In genomic region chr7:53315986-53316385, GRCh38 we compare ENCODE assay signal across 17 cellular contexts.
DNase-seq lines count a peak whose midpoint lies in the region; ATAC-seq and TF ChIP-seq lines count a peak whose summit lies in the region.
"Had no signal": no experiment of that assay in that cellular context is flagged by ENCODE, and none has a peak within 500 bp of the region (broad histone marks: within the 10 kb centered on the region; RNA-seq: fewer than 3 reads in every experiment).

No MANE protein-coding gene starts in this region.

- H3K4me3 ChIP-seq in ascending aorta (no peak overlapping the region), sigmoid colon (no peak overlapping the region)

- H3K27me3 ChIP-seq in ascending aorta (no peaks in the 10 kb centered on the region), sigmoid colon (no peaks in the 10 kb centered on the region)
- H3K27me3 ChIP-seq: foreskin keratinocyte had no signal

- intact Hi-C loops in ascending aorta (cut with DNase I): no loop called here
- intact Hi-C loops in sigmoid colon (cut with DNase I): no loop called here

- no peak for TF ChIP-seq POLR2A in sigmoid colon (IDR thresholded peaks at IDR 0.05)

- no peak for ATAC-seq in HG03460 (IDR thresholded peaks at IDR 0.05; ENCODE audit: unreplicated experiment)
- ATAC-seq in HG03135 (IDR thresholded peaks at IDR 0.05; ENCODE audit: unreplicated experiment): no peak
- ATAC-seq: activated CD8-positive, alpha-beta T cell treated with anti-CD3 and anti-CD28 coated beads, Interleukin-2, amount 10 ng/mL, durations not matched to agents 7 days and 5 days; foreskin keratinocyte; natural killer cell; stimulated activated naive CD8-positive, alpha-beta T cell treated with anti-CD3 and anti-CD28 coated beads, Interleukin-15, Interleukin-2, amounts not matched to agents 100 U/mL and 50 U/mL, for 24 hours had no signal

- TF ChIP-seq CTCF in ascending aorta (IDR thresholded peaks at IDR 0.05) (no peak), sigmoid colon (IDR thresholded peaks at IDR 0.05) (no peak)

- DNase-seq in NCI-H226: peak; percentile 49
- DNase-seq in ascending aorta (ENCODE audit: low spot score in 2 of 2): no peak
- DNase-seq in hippocampal formation (lab: John Stamatoyannopoulos, UW): peak; percentile 13 to 38
- peak; percentile 70 for DNase-seq in sigmoid colon
- no peak for DNase-seq in DMS153 treated with DMSO at 0.1 percent for 48 hours (lab: John Stamatoyannopoulos, UW; ENCODE audit: unreplicated experiment)
- DNase-seq: activated CD8-positive, alpha-beta T cell treated with anti-CD3 and anti-CD28 coated beads, Interleukin-2, amount 10 ng/mL, durations not matched to agents 7 days and 5 days; effector CD8-positive, alpha-beta T cell; foreskin keratinocyte; GDM1; GOT3; IMR-90; natural killer cell; NCI-H1436 treated with DMSO at 0.1 percent for 48 hours; NCI-H510A; stimulated activated naive CD8-positive, alpha-beta T cell treated with anti-CD3 and anti-CD28 coated beads, Interleukin-15, Interleukin-2, amounts not matched to agents 100 U/mL and 50 U/mL, for 24 hours had no signal

- no peak for TF ChIP-seq EP300 in sigmoid colon (IDR thresholded peaks at IDR 0.05)

- H3K36me3 ChIP-seq in ascending aorta (no peaks in the 10 kb centered on the region), sigmoid colon (no peaks in the 10 kb centered on the region)

- WGBS in sigmoid colon, 2 donors: 70 to 78% methylated on average over 6 of the region's 6 CpGs

- H3K4me1 ChIP-seq in ascending aorta (no peaks in the 10 kb centered on the region), sigmoid colon (peaks cover 0 to 19% (median 11%) of the 10 kb centered on the region in 4 donors)
- H3K4me1 ChIP-seq: foreskin keratinocyte had no signal

- no peaks in the 10 kb centered on the region for H3K9me3 ChIP-seq in ascending aorta
- H3K9me3 ChIP-seq in sigmoid colon: no peaks in the 10 kb centered on the region

- H3K27ac ChIP-seq in ascending aorta (peak overlapping the region; percentile 5 to 6), sigmoid colon (peak overlapping the region in 3 of 4 donors; percentile 49 to 59 (median 50))
- H3K27ac ChIP-seq: foreskin keratinocyte had no signal

Comparison
In these comparisons a context has a peak if more than half of its experiments do, and no peak if none do; other contexts are left out.
1. DNase-seq: peak in NCI-H226 (single experiment), hippocampal formation (2 of 2) and sigmoid colon (single experiment); none in ascending aorta (0 of 2) and DMS153 treated with DMSO at 0.1 percent for 48 hours (single experiment).